Comparison of ENCODE assay signal across 22 cellular contexts in the genomic region with DNA sequence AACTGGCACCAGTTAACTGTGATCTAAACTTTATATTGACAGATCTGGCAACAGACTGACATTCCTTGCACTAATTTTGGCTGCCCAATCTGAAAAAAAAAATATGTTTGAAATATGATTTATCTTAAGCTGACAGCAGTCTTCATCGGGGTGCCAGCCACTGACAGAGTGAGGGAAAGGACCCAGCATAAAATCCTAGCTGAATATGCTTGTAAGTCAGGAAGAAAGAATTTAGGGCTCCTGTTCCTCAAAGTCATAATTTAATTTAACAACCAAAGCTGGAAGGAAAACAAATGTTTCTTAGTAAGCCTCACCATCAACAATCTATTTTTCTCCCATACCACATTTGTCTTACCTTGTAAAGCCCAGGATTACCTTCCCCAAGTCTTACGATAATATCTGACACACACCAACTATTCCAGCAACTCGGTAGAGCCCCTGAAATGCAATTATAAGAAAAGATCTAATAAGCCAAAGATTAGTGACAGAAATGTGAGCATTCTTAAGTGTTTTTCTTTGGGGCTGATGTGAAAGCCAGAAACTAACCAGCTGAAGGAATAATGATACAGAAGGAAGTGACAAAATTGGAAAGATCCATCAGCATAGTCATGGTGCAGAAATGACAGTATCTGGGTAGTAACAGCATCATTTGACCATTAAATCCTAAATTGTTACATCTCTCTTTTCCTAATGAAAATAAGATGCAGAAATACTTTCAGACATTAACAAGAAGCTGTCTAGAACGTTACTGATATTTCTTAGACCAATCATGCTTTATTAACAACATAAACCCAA.
"Had no signal": no experiment of that assay in that cellular context is flagged by ENCODE, and none has a peak within 500 bp of the region (broad histone marks: within the 10 kb centered on the region; RNA-seq: fewer than 3 reads in every experiment).

No MANE protein-coding gene starts in this region.

- FAIRE-seq: bronchial epithelial cell, islet of Langerhans had no signal

- H3K9me3 ChIP-seq: left lung, lower lobe of right lung, mucosa of descending colon, right lobe of liver, uterus had no signal

- H3K27me3 ChIP-seq: left lung, right lobe of liver, uterus had no signal

- H3K4me3 ChIP-seq: left lung, lower lobe of right lung, mucosa of descending colon, right lobe of liver, uterus had no signal

- ATAC-seq: activated CD8-positive, alpha-beta T cell treated with anti-CD3 and anti-CD28 coated beads for 36 hours; activated T-cell treated with anti-CD3 and anti-CD28 coated beads, Interleukin-2, amount 50 U/mL, for 4 hours; activated T-helper 17 cell treated with anti-CD3 and anti-CD28 coated beads, Interleukin-2, amount 50 U/mL, for 72 hours; esophagus mucosa; stimulated activated naive CD8-positive, alpha-beta T cell treated with anti-CD3 and anti-CD28 coated beads, Interleukin-15, amount 100 ng/mL, for 72 hours had no signal

- H3K4me1 ChIP-seq: left lung, lower lobe of right lung, right lobe of liver, uterus had no signal

- H3K36me3 ChIP-seq: left lung, lower lobe of right lung, right lobe of liver, uterus had no signal

- H3K27ac ChIP-seq: left lung, lower lobe of right lung, right lobe of liver, uterus had no signal

- DNase-seq: activated B cell treated with CpG ODN at 0.5 μM for 24 hours; activated CD4-positive, alpha-beta T cell treated with anti-CD3 and anti-CD28 coated beads, Interleukin-2, amount 50 U/mL, for 1 hour; activated CD8-positive, alpha-beta T cell treated with anti-CD3 and anti-CD28 coated beads for 36 hours; activated gamma-delta T cell treated with Interleukin-2 at 50 U/mL for 16 hours; activated naive CD4-positive, alpha-beta T cell treated with anti-CD3 and anti-CD28 coated beads, Interleukin-2, amount 50 U/mL, for 16 hours; activated T-cell treated with anti-CD3 and anti-CD28 coated beads, Interleukin-2, amount 50 U/mL, for 4 hours; amygdala; endodermal cell; foreskin melanocyte; left lung; lower lobe of right lung; mesendoderm; mucosa of descending colon; right lobe of liver; stimulated activated CD4-positive, alpha-beta T cell treated with anti-CD3 and anti-CD28 coated beads, Interleukin-2, amount 100 ng/mL, for 48 hours; stimulated activated naive CD8-positive, alpha-beta T cell treated with anti-CD3 and anti-CD28 coated beads, Interleukin-15, amount 100 ng/mL, for 72 hours; substantia nigra; uterus had no signal
